In the genomic region with DNA sequence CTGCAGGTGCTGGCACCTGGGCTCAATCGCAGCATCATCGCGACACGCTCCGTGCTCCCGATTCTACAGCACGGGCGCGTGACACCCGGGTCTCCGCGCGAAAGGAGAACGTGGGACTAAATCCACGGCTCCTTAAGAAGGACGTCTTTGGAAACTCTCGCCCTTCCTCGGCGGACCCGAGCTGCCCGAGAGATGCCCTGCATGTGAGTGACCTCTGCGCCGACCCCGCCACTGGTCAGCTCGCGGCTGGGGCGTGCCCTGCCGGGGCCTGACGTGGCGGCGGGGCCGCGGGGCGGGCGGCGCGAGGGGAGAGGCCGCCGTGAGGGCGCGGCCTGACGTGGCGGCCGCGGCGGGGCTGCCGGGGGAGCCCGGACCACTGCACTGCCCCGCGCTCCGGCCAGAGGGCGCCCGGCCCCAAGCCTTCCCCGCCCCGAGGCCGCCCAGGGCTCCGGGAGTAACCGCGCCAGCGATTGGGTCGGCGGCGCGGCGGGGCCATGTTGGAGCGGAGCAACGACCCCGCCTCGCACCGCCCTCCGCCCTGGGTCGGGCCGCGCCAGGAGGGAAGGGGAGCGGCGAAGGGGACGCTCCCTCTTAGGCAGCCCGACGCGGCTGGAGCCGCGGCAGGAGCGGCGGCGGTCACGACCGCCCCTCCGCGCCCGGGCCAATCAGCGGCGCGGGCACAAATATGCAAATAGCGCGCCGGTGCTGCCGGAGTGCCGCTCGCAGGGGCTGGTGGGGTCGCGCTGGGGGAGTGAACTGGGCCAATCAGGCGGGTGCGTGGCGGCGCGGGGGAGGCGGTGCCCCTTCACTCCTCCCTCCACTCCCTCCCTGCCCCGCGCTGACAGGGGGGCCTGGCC, we compare ENCODE assay signal across 8 cellular contexts.
DNase-seq lines count a peak whose midpoint lies in the region; ATAC-seq and TF ChIP-seq lines count a peak whose summit lies in the region.

No MANE protein-coding gene starts in this region.

- peak; percentile 70 for ATAC-seq in HG03378 (IDR thresholded peaks at IDR 0.05; ENCODE audit: unreplicated experiment)

- TF ChIP-seq POLR2A in GM19099 (IDR thresholded peaks at IDR 0.05; ENCODE audit: extremely low read depth, insufficient read length, low read depth), result peak; percentile 28

- DNase-seq in Ammon's horn (ENCODE audit: low spot score) (peak; percentile 97), NCI-H446 (lab: John Stamatoyannopoulos, UW) (peak; percentile 69 to 92), cerebellar nuclear complex (lab: John Stamatoyannopoulos, UW) (peak; percentile 36 to 53), kidney glomerular epithelial cell (lab: John Stamatoyannopoulos, UW) (peak; percentile 98)
- peak; percentile 92 for DNase-seq in activated CD4-positive, CD25-positive, alpha-beta regulatory T cell treated with anti-CD3 and anti-CD28 coated beads, Interleukin-2, amount 50 U/mL, for 72 hours
- DNase-seq in stimulated activated CD4-positive, alpha-beta T cell treated with anti-CD3 and anti-CD28 coated beads, Interleukin-15, amount 100 ng/mL, for 48 hours (ENCODE audit: low read depth in 2 of 2), result peak; percentile 82 to 83

Comparison
In these comparisons a context has a peak if more than half of its experiments do, and no peak if none do; other contexts are left out.
1. Peak in every context shown above with its lines: DNase-seq and ATAC-seq.
2. DNase-seq: peak in every context shown above with its lines; median percentile 98 in kidney glomerular epithelial cell; 97 in Ammon's horn; 92 in activated CD4-positive, CD25-positive, alpha-beta regulatory T cell treated with anti-CD3 and anti-CD28 coated beads, Interleukin-2, amount 50 U/mL, for 72 hours; 82 in stimulated activated CD4-positive, alpha-beta T cell treated with anti-CD3 and anti-CD28 coated beads, Interleukin-15, amount 100 ng/mL, for 48 hours; 80 in NCI-H446; 44 in cerebellar nuclear complex.